In genomic region chr7:157269341-157270059, GRCh38 we compare ENCODE assay signal across 32 cellular contexts.
DNase-seq lines count a peak whose midpoint lies in the region; ATAC-seq, FAIRE-seq and TF ChIP-seq lines count a peak whose summit lies in the region.
"Had no signal": no experiment of that assay in that cellular context is flagged by ENCODE, and none has a peak within 500 bp of the region (broad histone marks: within the 10 kb centered on the region; RNA-seq: fewer than 3 reads in every experiment).

No MANE protein-coding gene starts in this region.

- H3K27ac ChIP-seq in K562 (ENCODE audit: extremely low read depth, low read depth, low read length): no peak overlapping the region
- no peak overlapping the region for H3K27ac ChIP-seq in hepatocyte
- H3K27ac ChIP-seq: dorsolateral prefrontal cortex, HL-60, lower lobe of right lung, prostate gland, upper lobe of left lung had no signal

- H3K4me3 ChIP-seq in Jurkat, Clone E6-1 (ENCODE audit: low read length): no peak overlapping the region
- H3K4me3 ChIP-seq in K562: no peak overlapping the region
- no peak overlapping the region for H3K4me3 ChIP-seq in hepatocyte
- H3K4me3 ChIP-seq: dorsolateral prefrontal cortex, lower lobe of right lung, prostate gland, upper lobe of left lung had no signal

- H4K20me1 ChIP-seq in K562 (replicated peaks; ENCODE audit: control insufficient read depth, insufficient read depth, low read length) (no peaks in the 10 kb centered on the region; the same call in 1 of the 2 replicates), hepatocyte (ENCODE audit: insufficient read depth, poor library complexity, severe bottlenecking) (no peaks in the 10 kb centered on the region)

- WGBS in K562 (ENCODE audit: insufficient coverage, low coverage, missing lambda C conversion rate): 80% methylated on average over 16 of the region's 16 CpGs
- WGBS in hepatocyte (ENCODE audit: low lambda C conversion rate, missing lambda C conversion rate): 86% methylated on average over 16 of the region's 16 CpGs

- H3K4me1 ChIP-seq in K562 (replicated peaks in 1 of 2; ENCODE audit: control insufficient read depth in 2 of 2, insufficient read depth in 2 of 2, low read length in 2 of 2) (peaks cover 4 to 16% of the 10 kb centered on the region in 2 experiments; a peak in 4 of 5 replicates), hepatocyte (ENCODE audit: insufficient read depth) (peaks cover 10% of the 10 kb centered on the region)

- H3K9me2 ChIP-seq in hepatocyte (replicated peaks; ENCODE audit: insufficient read depth): no peaks in the 10 kb centered on the region
- H3K9me2 ChIP-seq: SK-N-SH had no signal

- no TSS peak for BruUV-seq in K562 (replicated peaks; lab: Mats Ljungman, UMichigan)

- intact Hi-C loops in activated CD4-positive, alpha-beta T cell treated with anti-CD3 and anti-CD28 coated beads for 36 hours (cut with DNase I, micrococcal nuclease): loop anchor here in 1 of 2 experiments (5.0 to 10.0 kb wide), 2 partner anchors 118 to 1465 kb away; no protein-coding TSS in a partner anchor
- intact Hi-C loops in K562 (cut with micrococcal nuclease) (loop anchor here (5.0 kb wide), 3 partner anchors 73 to 1472 kb away; no protein-coding TSS in a partner anchor), posterior vena cava (cut with DNase I) (loop anchor here in 1 of 2 donors (5.0 to 10.0 kb wide), 2 partner anchors 68 to 305 kb away; partner anchors contain the start of gene DNAJB6)

- CTCF ChIA-PET in activated CD4-positive, alpha-beta T cell treated with anti-CD3 and anti-CD28 coated beads for 36 hours (lab: Charles Lee): interaction anchor here (0.5 to 0.7 kb wide), 2 partner anchors 23 to 127 kb away, joined by 3 to 4 read pairs; no protein-coding TSS in a partner anchor
- CTCF ChIA-PET in K562 (lab: Yijun Ruan, JAX; ENCODE audit: low intra/inter-chr PET ratio): no interaction called here

- in situ Hi-C loops in K562 (cut with MboI): loop anchor here (10.0 kb wide), 1 partner anchor 1465 kb away; no protein-coding TSS in a partner anchor

- no peak overlapping the region for H3K9ac ChIP-seq in K562 (ENCODE audit: insufficient read depth in 1 of 2, low read depth in 2 of 2, low read length in 2 of 2)
- H3K9ac ChIP-seq: SK-N-SH had no signal

- H3K36me3 ChIP-seq in K562 (ENCODE audit: control insufficient read depth, insufficient read depth, low read length) (peaks cover 73% of the 10 kb centered on the region), hepatocyte (replicated peaks; ENCODE audit: insufficient read depth, low read depth) (no peaks in the 10 kb centered on the region)

- H3K4me3 Mint-ChIP-seq in activated CD4-positive, alpha-beta T cell treated with anti-CD3 and anti-CD28 coated beads for 36 hours: no peak overlapping the region
- H3K4me3 Mint-ChIP-seq: activated B cell treated with CpG ODN at 0.5 μM for 24 hours; activated CD8-positive, alpha-beta T cell treated with anti-CD3 and anti-CD28 coated beads for 36 hours; activated naive CD4-positive, alpha-beta T cell treated with anti-CD3 and anti-CD28 coated beads, Interleukin-2, amount 10 ng/mL, durations not matched to agents 7 days and 5 days; activated T-cell treated with anti-CD3 and anti-CD28 coated beads, Interleukin-2, amount 50 U/mL, for 4 hours had no signal

- peaks cover 6% of the 10 kb centered on the region for H3K4me1 Mint-ChIP-seq in activated CD4-positive, alpha-beta T cell treated with anti-CD3 and anti-CD28 coated beads for 36 hours
- H3K4me1 Mint-ChIP-seq: activated naive CD4-positive, alpha-beta T cell treated with anti-CD3 and anti-CD28 coated beads, Interleukin-2, amount 10 ng/mL, durations not matched to agents 7 days and 5 days had no signal

- H3K27ac Mint-ChIP-seq in activated CD4-positive, alpha-beta T cell treated with anti-CD3 and anti-CD28 coated beads for 36 hours: peak overlapping the region; percentile 27
- H3K27ac Mint-ChIP-seq: activated B cell treated with CpG ODN at 0.5 μM for 24 hours; activated naive CD4-positive, alpha-beta T cell treated with anti-CD3 and anti-CD28 coated beads, Interleukin-2, amount 10 ng/mL, durations not matched to agents 7 days and 5 days had no signal

- TF ChIP-seq EP300 in K562 (IDR thresholded peaks at IDR 0.05; ENCODE audit: low read length): no peak

- H3K79me2 ChIP-seq in K562 (ENCODE audit: control insufficient read depth, insufficient read depth, low read length) (no peaks in the 10 kb centered on the region), hepatocyte (no peaks in the 10 kb centered on the region)

- DNase-seq in activated CD4-positive, alpha-beta T cell treated with anti-CD3 and anti-CD28 coated beads for 36 hours: no peak
- DNase-seq in activated CD4-positive, alpha-beta T cell treated with anti-CD3 and anti-CD28 coated beads for 4 hours: no peak
- DNase-seq in Jurkat, Clone E6-1 (ENCODE audit: low read depth, low spot score): peak; percentile 16
- DNase-seq in K562 (ENCODE audit: extremely low read depth in 1 of 4, low spot score in 3 of 4) (peak in 1 of 4 experiments; percentile 7), posterior vena cava (ENCODE audit: low spot score) (peak; percentile 30), HCEC 1CT (no peak), cerebellum (ENCODE audit: low spot score) (no peak), hepatocyte (ENCODE audit: low spot score) (no peak)
- DNase-seq: 8988T; activated B cell treated with CpG ODN at 0.5 μM for 24 hours; activated CD8-positive, alpha-beta T cell treated with anti-CD3 and anti-CD28 coated beads for 36 hours; activated naive CD4-positive, alpha-beta T cell treated with anti-CD3 and anti-CD28 coated beads, Interleukin-2, amount 10 ng/mL, durations not matched to agents 7 days and 5 days; activated T-cell treated with anti-CD3 and anti-CD28 coated beads, Interleukin-2, amount 50 U/mL, for 4 hours; caudate nucleus; DMS79; GF-D8; glutamatergic neuron; kidney; lower lobe of right lung; NCI-H1092 treated with DMSO at 0.1 percent for 48 hours; NCI-H2029 treated with DMSO at 0.1 percent for 48 hours; NCI-H345; NCI-H774; RPMI8226; SK-N-SH; upper lobe of left lung had no signal

- H3K9me3 Mint-ChIP-seq in activated CD4-positive, alpha-beta T cell treated with anti-CD3 and anti-CD28 coated beads for 36 hours (ENCODE audit: low read depth): no peaks in the 10 kb centered on the region
- H3K9me3 Mint-ChIP-seq: activated B cell treated with CpG ODN at 0.5 μM for 24 hours; activated CD8-positive, alpha-beta T cell treated with anti-CD3 and anti-CD28 coated beads for 36 hours; activated naive CD4-positive, alpha-beta T cell treated with anti-CD3 and anti-CD28 coated beads, Interleukin-2, amount 10 ng/mL, durations not matched to agents 7 days and 5 days; activated T-cell treated with anti-CD3 and anti-CD28 coated beads, Interleukin-2, amount 50 U/mL, for 4 hours had no signal

- no peak for FAIRE-seq in K562 (lab: Jason Lieb, UNC)
- FAIRE-seq: astrocyte, GM18507, H1, kidney had no signal

- no peak for TF ChIP-seq RAD21 in K562 (CRISPR knock-in tag; conservative IDR thresholded peaks at IDR 0.05 in 1 of 2, IDR thresholded peaks at IDR 0.05 in 1 of 2)

- H3K27me3 ChIP-seq in K562 (ENCODE audit: control insufficient read depth in 2 of 2, insufficient read depth in 2 of 2, low read length in 2 of 2) (no peaks in the 10 kb centered on the region), hepatocyte (no peaks in the 10 kb centered on the region)
- H3K27me3 ChIP-seq: dorsolateral prefrontal cortex, upper lobe of left lung had no signal

- H3K9me3 ChIP-seq in K562 (replicated peaks; ENCODE audit: control insufficient read depth, insufficient read depth, low read depth, low read length) (no peaks in the 10 kb centered on the region), hepatocyte (ENCODE audit: low read depth) (no peaks in the 10 kb centered on the region)
- H3K9me3 ChIP-seq: lower lobe of right lung, prostate gland, SK-N-SH, upper lobe of left lung had no signal

- H3K36me3 Mint-ChIP-seq in activated CD4-positive, alpha-beta T cell treated with anti-CD3 and anti-CD28 coated beads for 36 hours (ENCODE audit: low read depth): peaks cover 30% of the 10 kb centered on the region

- no peak for ATAC-seq in activated CD4-positive, alpha-beta T cell treated with anti-CD3 and anti-CD28 coated beads for 36 hours
- no peak for ATAC-seq in K562
- ATAC-seq: activated CD8-positive, alpha-beta T cell treated with anti-CD3 and anti-CD28 coated beads for 36 hours; activated T-cell treated with anti-CD3 and anti-CD28 coated beads, Interleukin-2, amount 50 U/mL, for 4 hours; lower lobe of right lung had no signal

- TF ChIP-seq POLR2A in K562 (conservative IDR thresholded peaks at IDR 0.05): no peak

- H3K27me3 Mint-ChIP-seq in activated CD4-positive, alpha-beta T cell treated with anti-CD3 and anti-CD28 coated beads for 36 hours: no peaks in the 10 kb centered on the region
- H3K27me3 Mint-ChIP-seq: activated B cell treated with CpG ODN at 0.5 μM for 24 hours; activated CD8-positive, alpha-beta T cell treated with anti-CD3 and anti-CD28 coated beads for 36 hours; activated naive CD4-positive, alpha-beta T cell treated with anti-CD3 and anti-CD28 coated beads, Interleukin-2, amount 10 ng/mL, durations not matched to agents 7 days and 5 days had no signal

- H2AFZ ChIP-seq in K562 (ENCODE audit: low read depth, low read length) (no peak overlapping the region), hepatocyte (no peak overlapping the region)

- POLR2A ChIA-PET in activated CD4-positive, alpha-beta T cell treated with anti-CD3 and anti-CD28 coated beads for 36 hours (lab: Charles Lee): no interaction called here
- POLR2A ChIA-PET in K562 (lab: Yijun Ruan, JAX): interaction anchor here (0.5 kb wide), 1 partner anchor 20 kb away, joined by 3 read pairs; no protein-coding TSS in a partner anchor

- TF ChIP-seq CTCF in K562 (IDR thresholded peaks at IDR 0.05 in 2 of 3, conservative IDR thresholded peaks at IDR 0.05 in 1 of 3; ENCODE audit: insufficient read depth in 2 of 3, low read depth in 1 of 3, low read length in 3 of 3) (no peak), hepatocyte (IDR thresholded peaks at IDR 0.05; ENCODE audit: poor library complexity) (no peak)

- H3K9me1 ChIP-seq in K562 (ENCODE audit: control insufficient read depth, insufficient read depth, low read length): no peaks in the 10 kb centered on the region

- H3K4me2 ChIP-seq in K562 (ENCODE audit: insufficient read depth, low read length) (no peak overlapping the region), hepatocyte (no peak overlapping the region)
- H3K4me2 ChIP-seq: SK-N-SH had no signal

TF ChIP-seq in K562, 482 proteins besides CTCF, POLR2A, EP300 and RAD21 (continues in another document):
- TF ChIP-seq ZNF717 (CRISPR knock-in tag; IDR thresholded peaks at IDR 0.05) (no peak), E2F6 (IDR thresholded peaks at IDR 0.05; ENCODE audit: borderline replicate concordance in 1 of 2, extremely low read depth in 1 of 2, insufficient read depth in 1 of 2, insufficient read length in 1 of 2, low read depth in 1 of 2, low read length in 1 of 2, poor library complexity in 1 of 2, severe bottlenecking in 1 of 2) (no peak), TCF7L2 (IDR thresholded peaks at IDR 0.05; ENCODE audit: low read depth, low read length) (no peak), ZSCAN29 (IDR thresholded peaks at IDR 0.05) (no peak)

Comparison
In these comparisons a context has a peak if more than half of its experiments do, and no peak if none do; other contexts are left out.
1. DNase-seq: peak in Jurkat, Clone E6-1 (single experiment) and posterior vena cava (single experiment); none in activated CD4-positive, alpha-beta T cell treated with anti-CD3 and anti-CD28 coated beads for 36 hours (single experiment), activated CD4-positive, alpha-beta T cell treated with anti-CD3 and anti-CD28 coated beads for 4 hours (0 of 2), HCEC 1CT (single experiment), cerebellum (single experiment) and hepatocyte (single experiment).